8 cellular contexts compared by ENCODE assay signal in genomic region chr22:21972293-21972779, GRCh38. TPM values are rescaled to one million over a fixed set of nuclear protein-coding genes. Genes with fewer than 3 reads are reported as not detected.
DNase-seq lines count a peak whose midpoint lies in the region; ATAC-seq and TF ChIP-seq lines count a peak whose summit lies in the region.

No MANE protein-coding gene starts in this region.

- no peak for ATAC-seq in GM21360 (IDR thresholded peaks at IDR 0.05; ENCODE audit: unreplicated experiment)
- no peak for ATAC-seq in HG02870 (IDR thresholded peaks at IDR 0.05; ENCODE audit: unreplicated experiment)

- H3K36me3 Mint-ChIP-seq in endothelial cell (ENCODE audit: low read depth, unreplicated experiment) (peaks cover 39% of the 10 kb centered on the region), neural crest cell (ENCODE audit: low read depth) (peaks cover 5% of the 10 kb centered on the region)

- H3K4me1 Mint-ChIP-seq in endothelial cell (ENCODE audit: unreplicated experiment) (peaks cover 3% of the 10 kb centered on the region), neural crest cell (no peaks in the 10 kb centered on the region)

- H3K27ac Mint-ChIP-seq in endothelial cell (ENCODE audit: unreplicated experiment) (peak overlapping the region; percentile 70), neural crest cell (ENCODE audit: unreplicated experiment) (no peak overlapping the region)

- no peaks in the 10 kb centered on the region for H3K9me3 Mint-ChIP-seq in endothelial cell (ENCODE audit: unreplicated experiment)
- H3K9me3 Mint-ChIP-seq in neural crest cell = no peaks in the 10 kb centered on the region

- H3K4me3 Mint-ChIP-seq in endothelial cell (ENCODE audit: unreplicated experiment) = no peak overlapping the region
- peak overlapping the region; percentile 54 for H3K4me3 Mint-ChIP-seq in neural crest cell

- peak; percentile 72 for DNase-seq in COLO829 (ENCODE audit: low spot score)
- DNase-seq in KG1 (lab: John Stamatoyannopoulos, UW) = peak; percentile 20
- peak; percentile 62 to 63 for DNase-seq in activated CD4-positive, alpha-beta T cell treated with anti-CD3 and anti-CD28 coated beads, Interleukin-2, amount 50 U/mL, for 48 hours
- DNase-seq in endothelial cell (ENCODE audit: low spot score) = peak; percentile 76
- peak; percentile 70 for DNase-seq in neural crest cell (ENCODE audit: low read depth, low spot score)
- no peak for DNase-seq in NCI-H345 treated with DMSO at 0.1 percent for 48 hours (lab: John Stamatoyannopoulos, UW; ENCODE audit: unreplicated experiment)

- peaks cover 3% of the 10 kb centered on the region for H3K27me3 Mint-ChIP-seq in endothelial cell (ENCODE audit: unreplicated experiment)
- H3K27me3 Mint-ChIP-seq in neural crest cell (ENCODE audit: low read depth) = no peaks in the 10 kb centered on the region

- TF ChIP-seq CTCF in endothelial cell (IDR thresholded peaks at IDR 0.05; ENCODE audit: unreplicated experiment) = peak; percentile 85
- TF ChIP-seq CTCF in neural crest cell (conservative IDR thresholded peaks at IDR 0.05) = peak; percentile 84

RNA-seq across cellular contexts. Expression of gene TOP3B, which starts 10.3 kb away (rescaled TPM):
- total RNA-seq in endothelial cell (ENCODE audit: unreplicated experiment) (55.6 TPM), neural crest cell (77.0 and 77.5 TPM in 2 replicates)

RNA-seq across cellular contexts. Expression of gene PPM1F, which starts 19.7 kb away (rescaled TPM):
- total RNA-seq in endothelial cell (ENCODE audit: unreplicated experiment) = 244 TPM
- total RNA-seq in neural crest cell = 44.1 and 49.8 TPM in 2 replicates
